Comparison of ENCODE assay signal across 12 cellular contexts in the genomic region with DNA sequence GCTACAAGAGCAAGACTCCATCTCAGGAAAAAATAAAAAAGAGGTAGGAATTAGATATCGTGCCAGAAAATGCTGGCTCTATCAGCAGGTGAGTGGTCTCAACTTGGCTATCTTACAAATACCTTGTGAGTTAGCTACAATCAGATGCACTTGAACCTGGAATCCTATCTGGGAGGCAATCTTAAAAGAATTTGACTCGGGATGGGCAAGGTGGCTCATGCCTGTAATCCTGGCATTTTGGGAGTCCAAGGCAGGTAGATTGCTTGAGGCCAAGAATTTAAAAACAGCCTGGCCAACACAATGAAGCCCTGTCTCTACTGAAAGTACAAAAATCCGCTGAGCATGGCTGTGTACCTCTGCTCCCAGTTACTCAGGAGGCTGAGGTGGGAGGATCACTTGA. TPM values are rescaled to one million over a fixed set of nuclear protein-coding genes. Genes with fewer than 3 reads are reported as not detected.
"Had no signal": no experiment of that assay in that cellular context is flagged by ENCODE, and none has a peak within 500 bp of the region (broad histone marks: within the 10 kb centered on the region; RNA-seq: fewer than 3 reads in every experiment).

No MANE protein-coding gene starts in this region.

- FAIRE-seq: H1, H54 had no signal

- H3K4me2 ChIP-seq: GM23338 had no signal

- H3K4me3 ChIP-seq: GM23248, GM23338, HAP-1 had no signal

- H3K36me3 ChIP-seq: HAP-1 had no signal

- H3K9ac ChIP-seq: GM23248 had no signal

- DNase-seq: GM23248, GOT3, H7, H9, HCEC 1CT, HFFc6 had no signal

- H3K27ac ChIP-seq: GM23248 had no signal

- H3K9me3 ChIP-seq: HAP-1 had no signal

- H2AFZ ChIP-seq: GM23248, GM23338 had no signal

- H3K4me1 ChIP-seq: HAP-1 had no signal

- ATAC-seq: GM23338, HCT116 had no signal

RNA-seq across cellular contexts. Expression of a gene that starts 29.4 kb away (rescaled TPM):
- total RNA-seq: GM23248 had no signal
- polyA plus RNA-seq: GM23248 had no signal

RNA-seq across cellular contexts. Expression of a gene that starts 42.5 kb away (rescaled TPM):
- total RNA-seq: GM23248, H4, H7, HFFc6 had no signal
- polyA plus RNA-seq: GM23248 had no signal

RNA-seq across cellular contexts. Expression of a gene that starts 48.2 kb away (rescaled TPM):
- total RNA-seq: GM23248, H4, HFFc6 had no signal
- polyA plus RNA-seq: GM23248 had no signal
